Comparison of ENCODE assay signal across 1 cellular context in genomic region chr1:159941867-159942560, GRCh38.
TF ChIP-seq lines count a peak whose summit lies in the region.

No MANE protein-coding gene starts in this region.

TF ChIP-seq in HepG2, 621 proteins besides CTCF, POLR2A, EP300 and RAD21:
- no peak for TF ChIP-seq GATAD2A (CRISPR knock-in tag; IDR thresholded peaks at IDR 0.05)
- TF ChIP-seq ZNF24 (IDR thresholded peaks at IDR 0.05), result no peak
- TF ChIP-seq RNF2 (conservative IDR thresholded peaks at IDR 0.05; ENCODE audit: low read depth), result no peak
- no peak for TF ChIP-seq SIX1 (CRISPR knock-in tag; IDR thresholded peaks at IDR 0.05; ENCODE audit: borderline replicate concordance)
- TF ChIP-seq ZNF609 (CRISPR knock-in tag; IDR thresholded peaks at IDR 0.05; ENCODE audit: borderline replicate concordance), result no peak
- TF ChIP-seq NFYB (CRISPR knock-in tag; IDR thresholded peaks at IDR 0.05), result no peak
- no peak for TF ChIP-seq CCAR2 (optimal IDR thresholded peaks at IDR 0.05; ENCODE audit: low read depth, low read length)
- no peak for TF ChIP-seq ELK4 (CRISPR knock-in tag; IDR thresholded peaks at IDR 0.05; ENCODE audit: borderline replicate concordance)
- no peak for TF ChIP-seq ZNF281 (CRISPR knock-in tag; IDR thresholded peaks at IDR 0.05; ENCODE audit: borderline replicate concordance)
- no peak for TF ChIP-seq ZBTB7B (CRISPR knock-in tag; IDR thresholded peaks at IDR 0.05)
- no peak for TF ChIP-seq ZBTB38 (CRISPR knock-in tag; IDR thresholded peaks at IDR 0.05)
- TF ChIP-seq NFE2 (CRISPR knock-in tag; IDR thresholded peaks at IDR 0.05), result no peak
